In genomic region chr2:43081131-43081745, GRCh38 we compare ENCODE assay signal across 17 cellular contexts.
DNase-seq lines count a peak whose midpoint lies in the region; ATAC-seq and TF ChIP-seq lines count a peak whose summit lies in the region.
"Had no signal": no experiment of that assay in that cellular context is flagged by ENCODE, and none has a peak within 500 bp of the region (broad histone marks: within the 10 kb centered on the region; RNA-seq: fewer than 3 reads in every experiment).

No MANE protein-coding gene starts in this region.

- TF ChIP-seq RAD21 in IMR-90 (IDR thresholded peaks at IDR 0.05; ENCODE audit: low read length) = no peak

- H3K9me3 Mint-ChIP-seq in nephron progenitor cell = no peaks in the 10 kb centered on the region
- H3K9me3 Mint-ChIP-seq: stimulated activated naive CD8-positive, alpha-beta T cell treated with anti-CD3 and anti-CD28 coated beads, Interleukin-15, Interleukin-2, amounts not matched to agents 100 ng/mL and 50 ng/mL, for 24 hours had no signal

- peak overlapping the region; percentile 100 for H2BK120ac ChIP-seq in IMR-90 (ENCODE audit: low read depth, low read length)

- H3K4me1 ChIP-seq in IMR-90 (ENCODE audit: control insufficient read depth, insufficient read depth, low read length) (peaks cover 55% of the 10 kb centered on the region), breast epithelium (peaks cover 42 to 46% of the 10 kb centered on the region in 2 donors), suprapubic skin (peaks cover 78% of the 10 kb centered on the region)

- peak overlapping the region; percentile 100 for H4K91ac ChIP-seq in IMR-90 (ENCODE audit: insufficient read depth, low read depth, low read length)

- TF ChIP-seq EP300 in suprapubic skin (IDR thresholded peaks at IDR 0.05) = no peak

- peak overlapping the region; percentile 23 for H4K5ac ChIP-seq in IMR-90 (ENCODE audit: low read depth, low read length)

- no peaks in the 10 kb centered on the region for H3K36me3 Mint-ChIP-seq in nephron progenitor cell (ENCODE audit: low read depth)
- H3K36me3 Mint-ChIP-seq: activated CD8-positive, alpha-beta memory T cell treated with anti-CD3 and anti-CD28 coated beads, Interleukin-2, amount 10 ng/mL, durations not matched to agents 7 days and 5 days had no signal

- H2AK5ac ChIP-seq in IMR-90 (ENCODE audit: low read depth, low read length) = peak overlapping the region; percentile 100

- TF ChIP-seq POLR2A in IMR-90 (IDR thresholded peaks at IDR 0.05; ENCODE audit: low read depth, low read length) = no peak
- no peak for TF ChIP-seq POLR2A in breast epithelium (IDR thresholded peaks at IDR 0.05)
- no peak for TF ChIP-seq POLR2A in suprapubic skin (IDR thresholded peaks at IDR 0.05)

- DNase-seq in IMR-90 (no peak), breast epithelium (ENCODE audit: low spot score in 2 of 2) (no peak), nephron progenitor cell (no peak), suprapubic skin (ENCODE audit: low spot score in 2 of 2) (no peak), GM13976 (ENCODE audit: low spot score) (no peak), DMS114 treated with DMSO at 0.1 percent for 48 hours (lab: John Stamatoyannopoulos, UW; ENCODE audit: unreplicated experiment) (no peak)
- DNase-seq: activated CD4-positive, CD25-positive, alpha-beta regulatory T cell treated with anti-CD3 and anti-CD28 coated beads, Interleukin-2, amount 50 U/mL, for 72 hours; activated CD8-positive, alpha-beta memory T cell treated with anti-CD3 and anti-CD28 coated beads, Interleukin-2, amount 10 ng/mL, durations not matched to agents 7 days and 5 days; Caco-2; dorsolateral prefrontal cortex; GM23248; NCI-H1417 treated with DMSO at 0.1 percent for 48 hours; SHP77; T-helper 2 cell had no signal

- H3K14ac ChIP-seq in IMR-90 (replicated peaks; ENCODE audit: low read depth, low read length) = peak overlapping the region; percentile 41; the same call in 1 of the 2 replicates

- H3K27me3 ChIP-seq in IMR-90 (ENCODE audit: control insufficient read depth, insufficient read depth, low read length) (no peaks in the 10 kb centered on the region), breast epithelium (no peaks in the 10 kb centered on the region), suprapubic skin (no peaks in the 10 kb centered on the region)
- H3K27me3 ChIP-seq: dorsolateral prefrontal cortex had no signal

- no peak for ATAC-seq in IMR-90 (ENCODE audit: low read depth)
- ATAC-seq in GM21619 (IDR thresholded peaks at IDR 0.05; ENCODE audit: unreplicated experiment) = no peak
- ATAC-seq: activated CD8-positive, alpha-beta memory T cell treated with anti-CD3 and anti-CD28 coated beads, Interleukin-2, amount 10 ng/mL, durations not matched to agents 7 days and 5 days; esophagus mucosa had no signal

- H3K9me1 ChIP-seq in IMR-90 (ENCODE audit: insufficient read depth, low read length) = peaks cover 59% of the 10 kb centered on the region

- no peak overlapping the region for H2AK9ac ChIP-seq in IMR-90 (replicated peaks; ENCODE audit: low read depth, low read length, poor library complexity)

- no CpG with 5 or more reads among the region's 5 CpGs for WGBS in IMR-90 (ENCODE audit: extremely low coverage in 2 of 2, insufficient read length in 1 of 2), 2 experiments
- WGBS in suprapubic skin = 94% methylated on average over 3 of the region's 5 CpGs

- H3K4me3 ChIP-seq in IMR-90 (ENCODE audit: insufficient read depth, low read depth, low read length) = no peak overlapping the region
- H3K4me3 ChIP-seq in breast epithelium = no peak overlapping the region
- no peak overlapping the region for H3K4me3 ChIP-seq in suprapubic skin
- H3K4me3 ChIP-seq: dorsolateral prefrontal cortex, GM23248 had no signal

- H2BK15ac ChIP-seq in IMR-90 (ENCODE audit: low read depth, low read length) = peak overlapping the region; percentile 89; the same call in 2 of the 3 replicates

- TF ChIP-seq CTCF in IMR-90 (conservative IDR thresholded peaks at IDR 0.05; ENCODE audit: low read depth, low read length) (no peak), breast epithelium (IDR thresholded peaks at IDR 0.05) (no peak), nephron progenitor cell (IDR thresholded peaks at IDR 0.05) (no peak), suprapubic skin (IDR thresholded peaks at IDR 0.05) (no peak), GM13976 (IDR thresholded peaks at IDR 0.05; ENCODE audit: borderline replicate concordance, control extremely low read depth, extremely low read depth, insufficient read depth, missing control alignments) (no peak)

- H3K4me1 Mint-ChIP-seq in nephron progenitor cell = peaks cover 61% of the 10 kb centered on the region
- H3K4me1 Mint-ChIP-seq: activated CD8-positive, alpha-beta memory T cell treated with anti-CD3 and anti-CD28 coated beads, Interleukin-2, amount 10 ng/mL, durations not matched to agents 7 days and 5 days had no signal

- peak overlapping the region; percentile 93 for H3K27ac ChIP-seq in IMR-90 (ENCODE audit: insufficient read depth, low read length)
- H3K27ac ChIP-seq in breast epithelium = peak overlapping the region; percentile 93 to 99
- peak overlapping the region; percentile 93 for H3K27ac ChIP-seq in suprapubic skin

- H4K20me1 ChIP-seq in IMR-90 (ENCODE audit: insufficient read depth, low read length) = no peaks in the 10 kb centered on the region

- peak overlapping the region; percentile 94 to 95; a peak in 2 of 4 replicates for H4K8ac ChIP-seq in IMR-90 (ENCODE audit: low read depth in 2 of 2, low read length in 2 of 2)

- H3K4me3 Mint-ChIP-seq in nephron progenitor cell = no peak overlapping the region
- H3K4me3 Mint-ChIP-seq: activated CD8-positive, alpha-beta memory T cell treated with anti-CD3 and anti-CD28 coated beads, Interleukin-2, amount 10 ng/mL, durations not matched to agents 7 days and 5 days; stimulated activated naive CD8-positive, alpha-beta T cell treated with anti-CD3 and anti-CD28 coated beads, Interleukin-15, Interleukin-2, amounts not matched to agents 100 ng/mL and 50 ng/mL, for 24 hours had no signal

- in situ Hi-C loops in IMR-90 (cut with MboI; ENCODE audit: low sequenced_read_pairs) = no loop called here
- in situ Hi-C loops in GM13976 (cut with MboI; ENCODE audit: low sequenced_read_pairs, unreplicated experiment) = no loop called here

- peak overlapping the region; percentile 100 for H3K4ac ChIP-seq in IMR-90 (ENCODE audit: low read depth, low read length)

- H3K9me3 ChIP-seq in IMR-90 (ENCODE audit: control insufficient read depth, insufficient read depth, low read length) (no peaks in the 10 kb centered on the region), breast epithelium (no peaks in the 10 kb centered on the region), suprapubic skin (no peaks in the 10 kb centered on the region)
- H3K9me3 ChIP-seq: Caco-2 had no signal

- no peak overlapping the region for H2AFZ ChIP-seq in IMR-90 (replicated peaks; ENCODE audit: low read length, poor library complexity)
- H2AFZ ChIP-seq: GM23248 had no signal

- peak overlapping the region; percentile 99 for H2BK5ac ChIP-seq in IMR-90 (ENCODE audit: low read depth, low read length, poor library complexity, severe bottlenecking)

- H3K79me1 ChIP-seq in IMR-90 (ENCODE audit: low read depth in 1 of 2, low read length in 2 of 2) = peaks cover 0 to 42% of the 10 kb centered on the region in 2 experiments; a peak in 2 of 4 replicates

- no peak overlapping the region for H3K9ac ChIP-seq in IMR-90 (ENCODE audit: low read depth, low read length)
- H3K9ac ChIP-seq: GM23248 had no signal

- dilution Hi-C loops in IMR-90 (cut with HindIII; ENCODE audit: low sequenced_read_pairs, unreplicated experiment) = no loop called here

- no peak overlapping the region for H3K4me2 ChIP-seq in IMR-90 (ENCODE audit: low read depth, low read length)

- peak overlapping the region; percentile 75 for H2BK20ac ChIP-seq in IMR-90 (ENCODE audit: low read depth, low read length)

- intact Hi-C loops in IMR-90 (cut with micrococcal nuclease) = no loop called here
- intact Hi-C loops in breast epithelium (cut with DNase I; ENCODE audit: low total_unique reads) = loop anchor here (10.0 kb wide), 1 partner anchor 46 kb away; no protein-coding TSS in a partner anchor

- peak overlapping the region; percentile 71 for H3K18ac ChIP-seq in IMR-90 (ENCODE audit: low read depth, low read length)

- H3K23ac ChIP-seq in IMR-90 (ENCODE audit: low read depth, low read length) = no peak overlapping the region

- peaks cover 9% of the 10 kb centered on the region for H3K27me3 Mint-ChIP-seq in nephron progenitor cell (ENCODE audit: low read depth, poor library complexity)
- H3K27me3 Mint-ChIP-seq: activated CD8-positive, alpha-beta memory T cell treated with anti-CD3 and anti-CD28 coated beads, Interleukin-2, amount 10 ng/mL, durations not matched to agents 7 days and 5 days; stimulated activated naive CD8-positive, alpha-beta T cell treated with anti-CD3 and anti-CD28 coated beads, Interleukin-15, Interleukin-2, amounts not matched to agents 100 ng/mL and 50 ng/mL, for 24 hours had no signal

- H3K36me3 ChIP-seq in IMR-90 (ENCODE audit: control insufficient read depth, insufficient read depth, low read length) (no peaks in the 10 kb centered on the region), breast epithelium (no peaks in the 10 kb centered on the region), suprapubic skin (no peaks in the 10 kb centered on the region)

- CTCF ChIA-PET in IMR-90 (lab: Yijun Ruan, JAX) = no interaction called here

- POLR2A ChIA-PET in IMR-90 (lab: Charles Lee; ENCODE audit: unreplicated experiment) = no interaction called here

- no TSS peak for BruUV-seq in IMR-90 (replicated peaks; lab: Mats Ljungman, UMichigan)

- peak overlapping the region; percentile 71 for H3K27ac Mint-ChIP-seq in nephron progenitor cell
- H3K27ac Mint-ChIP-seq: activated CD8-positive, alpha-beta memory T cell treated with anti-CD3 and anti-CD28 coated beads, Interleukin-2, amount 10 ng/mL, durations not matched to agents 7 days and 5 days; stimulated activated naive CD8-positive, alpha-beta T cell treated with anti-CD3 and anti-CD28 coated beads, Interleukin-15, Interleukin-2, amounts not matched to agents 100 ng/mL and 50 ng/mL, for 24 hours had no signal

- H3K56ac ChIP-seq in IMR-90 (ENCODE audit: extremely low read depth, insufficient read depth, low read length) = no peak overlapping the region

TF ChIP-seq in IMR-90, 13 proteins besides CTCF, POLR2A, EP300 and RAD21 (continues in another document):
- TF ChIP-seq BHLHE40 (IDR thresholded peaks at IDR 0.05; ENCODE audit: low read depth, low read length) (no peak), MXI1 (IDR thresholded peaks at IDR 0.05; ENCODE audit: borderline replicate concordance, low read depth, low read length) (no peak), ELK1 (IDR thresholded peaks at IDR 0.05; ENCODE audit: borderline replicate concordance, low read depth, low read length) (no peak), SMC3 (IDR thresholded peaks at IDR 0.05; ENCODE audit: low read depth, low read length) (no peak)
